7 cellular contexts compared by ENCODE assay signal in the genomic region with DNA sequence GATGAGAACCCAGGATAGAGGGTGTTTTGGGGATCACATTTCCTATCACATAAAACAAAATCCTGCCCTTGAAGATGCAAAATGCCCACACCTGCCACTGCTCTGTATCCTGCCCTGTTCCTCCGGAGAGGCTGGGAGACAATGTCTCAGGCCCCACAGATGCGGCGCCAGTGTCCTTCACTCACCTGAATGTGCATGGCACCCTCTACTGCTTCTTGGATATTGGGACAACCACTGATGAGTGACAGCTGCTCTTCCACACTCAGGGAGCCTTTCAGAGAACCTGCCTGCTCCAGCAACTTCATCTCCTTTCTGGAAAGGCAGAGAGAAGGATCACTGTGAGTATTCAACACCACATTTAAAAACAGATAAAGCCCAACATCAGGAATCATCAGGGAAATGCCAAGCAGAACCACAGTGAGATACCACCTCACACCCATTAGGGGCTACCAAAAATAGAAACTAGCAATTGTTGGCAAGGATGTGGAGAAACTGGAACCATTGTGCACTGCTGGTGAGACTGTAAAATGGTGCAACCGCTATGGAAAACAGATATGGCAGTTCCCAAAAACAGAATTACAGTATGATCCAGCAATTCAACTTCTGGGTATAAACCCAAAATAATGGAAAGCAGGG. TPM values are rescaled to one million over a fixed set of nuclear protein-coding genes. Genes with fewer than 3 reads are reported as not detected.
DNase-seq lines count a peak whose midpoint lies in the region; ATAC-seq and TF ChIP-seq lines count a peak whose summit lies in the region.

No MANE protein-coding gene starts in this region.

- peaks cover 0 to 16% (median 0%) of the 10 kb centered on the region in 4 donors for H3K4me1 ChIP-seq in right lobe of liver

- peaks cover 0 to 36% (median 10%) of the 10 kb centered on the region in 4 donors for H3K36me3 ChIP-seq in right lobe of liver

- intact Hi-C loops in right lobe of liver (cut with DNase I), result no loop called here

- DNase-seq in SW480 (ENCODE audit: low spot score), result peak; percentile 66
- DNase-seq in right lobe of liver, result no peak
- DNase-seq in D341Med (ENCODE audit: low spot score), result no peak
- DNase-seq in foreskin melanocyte, result no peak

- no peak overlapping the region for H3K4me3 ChIP-seq in right lobe of liver

- peak in 3 of 4 donors; percentile 12 to 28 (median 23) for TF ChIP-seq CTCF in right lobe of liver (IDR thresholded peaks at IDR 0.05)

- ATAC-seq in GM18498 (IDR thresholded peaks at IDR 0.05; ENCODE audit: unreplicated experiment) (peak; percentile 51), HG02938 (IDR thresholded peaks at IDR 0.05; ENCODE audit: unreplicated experiment) (peak; percentile 61), right lobe of liver (peak in 2 of 4 donors; percentile 54 to 55), GM18858 (IDR thresholded peaks at IDR 0.05; ENCODE audit: unreplicated experiment) (no peak)

- no peak for TF ChIP-seq POLR2A in right lobe of liver (IDR thresholded peaks at IDR 0.05)

- 83% methylated on average over 1 of the region's 4 CpGs for WGBS in right lobe of liver (ENCODE audit: insufficient coverage, low coverage, low lambda C conversion rate, missing lambda C conversion rate)

- H3K27ac ChIP-seq in right lobe of liver, result no peak overlapping the region

- no peaks in the 10 kb centered on the region for H3K27me3 ChIP-seq in right lobe of liver

- H3K9me3 ChIP-seq in right lobe of liver, result no peaks in the 10 kb centered on the region

RNA-seq across cellular contexts. Expression of gene CRYL1, which starts 36.4 kb away (rescaled TPM):
- 100 to 1,000 TPM; 111 to 185 (median 151) TPM for total RNA-seq in right lobe of liver
